Comparison of ENCODE assay signal across 8 cellular contexts in the genomic region with DNA sequence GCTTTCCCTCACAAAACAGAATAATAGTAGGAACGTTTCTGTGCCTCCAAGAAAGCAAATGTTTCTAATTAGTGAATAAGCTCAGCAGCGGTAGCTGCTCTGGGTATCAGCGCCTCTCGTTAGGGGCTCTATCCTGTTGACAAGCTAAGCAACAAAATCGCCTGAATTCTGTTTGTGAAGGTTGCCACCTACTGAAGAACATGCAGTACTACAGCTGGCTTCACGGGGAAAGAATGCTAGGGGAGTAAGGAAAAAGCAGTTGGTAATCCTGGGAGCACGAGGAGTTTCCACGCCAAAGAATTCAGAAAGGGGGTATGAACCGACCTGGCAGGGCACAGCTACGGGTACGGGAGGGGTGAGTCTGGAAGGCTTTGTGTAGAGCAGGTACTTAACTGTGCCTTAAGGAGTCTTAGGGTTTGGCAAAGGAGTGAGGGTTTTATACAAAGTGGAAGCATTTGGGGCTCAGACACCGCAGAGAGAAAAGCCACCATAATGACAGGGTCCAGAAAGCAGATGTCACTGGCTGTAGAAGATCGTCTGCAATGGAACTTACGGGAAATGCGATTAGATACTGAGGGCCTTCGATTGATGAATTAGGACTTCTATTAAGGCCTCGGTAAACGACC.
DNase-seq lines count a peak whose midpoint lies in the region; ATAC-seq and TF ChIP-seq lines count a peak whose summit lies in the region.

No MANE protein-coding gene starts in this region.

- no peaks in the 10 kb centered on the region for H3K9me3 ChIP-seq in AG04450 (ENCODE audit: control insufficient read depth, insufficient read depth, low read length)
- no peaks in the 10 kb centered on the region for H3K9me3 ChIP-seq in mammary epithelial cell (replicated peaks; ENCODE audit: insufficient read depth, low read length)

- TF ChIP-seq CTCF in AG04450 (IDR thresholded peaks at IDR 0.05; ENCODE audit: low read depth, low read length) (peak; percentile 90), mammary epithelial cell (conservative IDR thresholded peaks at IDR 0.05 in 1 of 2, IDR thresholded peaks at IDR 0.05 in 1 of 2; ENCODE audit: extremely low read depth in 1 of 2, insufficient read depth in 1 of 2, low read depth in 1 of 2, low read length in 2 of 2) (peak; percentile 87 to 88)

- DNase-seq in AG04450 (ENCODE audit: low read depth, low spot score) (peak; percentile 47), NCI-H1694 (lab: John Stamatoyannopoulos, UW) (peak; percentile 92), T-helper 22 cell (ENCODE audit: low read depth) (peak; percentile 1), mammary epithelial cell (peak; percentile 57), inferior parietal cortex (ENCODE audit: extremely low spot score) (peak; percentile 87), smooth muscle cell of the brain vasculature (ENCODE audit: low read depth, low spot score) (peak; percentile 46)

- H3K9ac ChIP-seq in mammary epithelial cell (ENCODE audit: insufficient read depth, low read length), result no peak overlapping the region

- H3K36me3 ChIP-seq in mammary epithelial cell (ENCODE audit: insufficient read depth, low read length), result no peaks in the 10 kb centered on the region

- POLR2A ChIA-PET in AG04450 (lab: Yijun Ruan, JAX), result interaction anchor here (0.5 kb wide), 1 partner anchor 369 kb away, joined by 8 read pairs; no protein-coding TSS in a partner anchor

- WGBS in mammary epithelial cell (ENCODE audit: low coverage, missing lambda C conversion rate), result 29% methylated on average over 16 of the region's 18 CpGs

- dilution Hi-C loops in mammary epithelial cell (cut with HindIII; ENCODE audit: low sequenced_read_pairs), result no loop called here

- H4K20me1 ChIP-seq in mammary epithelial cell (ENCODE audit: insufficient read depth, low read length), result no peaks in the 10 kb centered on the region

- CTCF ChIA-PET in AG04450 (lab: Charles Lee) (interaction anchor here (0.6 to 8.0 kb wide), 28 partner anchors 8 to 601 kb away, joined by 3 to 113 read pairs (median 5); no protein-coding TSS in a partner anchor), mammary epithelial cell (lab: Charles Lee; ENCODE audit: low non-redundant PET) (interaction anchor here (0.5 to 1.1 kb wide), 4 partner anchors 20 to 930 kb away, joined by 3 to 6 read pairs (median 4); no protein-coding TSS in a partner anchor)

- H3K4me1 ChIP-seq in mammary epithelial cell (ENCODE audit: insufficient read depth, low read length), result peaks cover 4% of the 10 kb centered on the region

- peak overlapping the region; percentile 98 for H2AFZ ChIP-seq in mammary epithelial cell (ENCODE audit: low read depth, low read length)

- no peaks in the 10 kb centered on the region for H3K79me2 ChIP-seq in mammary epithelial cell (ENCODE audit: insufficient read depth, low read length)

- H3K4me3 ChIP-seq in AG04450 (ENCODE audit: low read depth, low read length), result peak overlapping the region; percentile 43; the same call in 1 of the 2 replicates
- peak overlapping the region in 2 of 3 experiments; percentile 20 to 34 for H3K4me3 ChIP-seq in mammary epithelial cell (replicated peaks in 1 of 3; ENCODE audit: insufficient read depth in 1 of 3, low read depth in 2 of 3, low read length in 3 of 3)

- intact Hi-C loops in mammary epithelial cell (cut with micrococcal nuclease), result loop anchor here (1.0 to 10.0 kb wide), 4 partner anchors 30 to 350 kb away; no protein-coding TSS in a partner anchor

- H3K27ac ChIP-seq in AG04450 (ENCODE audit: low read depth, low read length) (no peak overlapping the region), mammary epithelial cell (ENCODE audit: insufficient read depth, low read depth, low read length) (no peak overlapping the region)

- BruUV-seq in mammary epithelial cell (replicated peaks; lab: Mats Ljungman, UMichigan), result no TSS peak

- in situ Hi-C loops in mammary epithelial cell (cut with MboI; ENCODE audit: low sequenced_read_pairs in 2 of 2), result no loop called here

- no peaks in the 10 kb centered on the region for H3K27me3 ChIP-seq in AG04450 (ENCODE audit: control insufficient read depth, insufficient read depth, low read length)
- no peaks in the 10 kb centered on the region for H3K27me3 ChIP-seq in mammary epithelial cell (ENCODE audit: insufficient read depth, low read length)

- TF ChIP-seq POLR2A in GM18505 (IDR thresholded peaks at IDR 0.05; ENCODE audit: borderline replicate concordance, extremely low read depth, insufficient read depth, insufficient read length), result no peak

- H3K4me2 ChIP-seq in mammary epithelial cell (ENCODE audit: insufficient read depth, low read depth, low read length), result peak overlapping the region; percentile 83

- ATAC-seq in GM18505 (IDR thresholded peaks at IDR 0.05; ENCODE audit: unreplicated experiment) (peak; percentile 88), HG02938 (IDR thresholded peaks at IDR 0.05; ENCODE audit: unreplicated experiment) (peak; percentile 90)

Comparison
In these comparisons a context has a peak if more than half of its experiments do, and no peak if none do; other contexts are left out.
1. DNase-seq: peak in every context shown above with its lines; median percentile 92 in NCI-H1694; 87 in inferior parietal cortex; 57 in mammary epithelial cell; 47 in AG04450; 46 in smooth muscle cell of the brain vasculature; 1 in T-helper 22 cell.